In genomic region chr20:31738729-31739549, GRCh38 we compare ENCODE assay signal across 8 cellular contexts. TPM values are rescaled to one million over a fixed set of nuclear protein-coding genes. Genes with fewer than 3 reads are reported as not detected.
A peak's percentile ranks its signal among the peaks of the same experiment; 100 is the strongest.
DNase-seq lines count a peak whose midpoint lies in the region; ATAC-seq and TF ChIP-seq lines count a peak whose summit lies in the region.

Gene TPX2 (plus strand): TSS chr20:31739290. CDS start chr20:31757477, 18,187 bp downstream.

- H3K4me3 ChIP-seq in GM12875 (ENCODE audit: low read depth, low read length) (peak within 1 kb of the TSS; percentile 73), SU-DHL-6 (ENCODE audit: insufficient read depth, low read length, poor library complexity, severe bottlenecking) (peak within 1 kb of the TSS; percentile 92), cardiac muscle cell (peak within 1 kb of the TSS; percentile 47), trophoblast cell (ENCODE audit: low read depth, low read length) (peak within 1 kb of the TSS; percentile 92), upper lobe of right lung (peak within 1 kb of the TSS; percentile 65)

- H2AK5ac ChIP-seq in trophoblast cell (ENCODE audit: low read length), result peak within 1 kb of the TSS; percentile 20

- peak; percentile 96 for ATAC-seq in HG02763 (IDR thresholded peaks at IDR 0.05; ENCODE audit: unreplicated experiment)
- peak; percentile 97 for ATAC-seq in activated naive CD8-positive, alpha-beta T cell treated with anti-CD3 and anti-CD28 coated beads, Interleukin-2, amount 50 U/mL, for 24 hours
- peak; percentile 100 for ATAC-seq in upper lobe of right lung

- H3K4me2 ChIP-seq in SU-DHL-6 (ENCODE audit: low read depth, low read length, poor library complexity, severe bottlenecking), result peak within 1 kb of the TSS; percentile 89
- H3K4me2 ChIP-seq in trophoblast cell (ENCODE audit: low read length), result peak within 1 kb of the TSS; percentile 89

- DNase-seq in NCI-H1417 (lab: John Stamatoyannopoulos, UW), result peak; percentile 97 to 100 (median 98)
- peak; percentile 85 for DNase-seq in activated naive CD8-positive, alpha-beta T cell treated with anti-CD3 and anti-CD28 coated beads, Interleukin-2, amount 50 U/mL, for 24 hours
- peak; percentile 98 for DNase-seq in cardiac muscle cell (ENCODE audit: low read depth in 1 of 2, low spot score in 1 of 2)
- DNase-seq in trophoblast cell, result peak; percentile 98 to 99
- DNase-seq in upper lobe of right lung, result peak; percentile 95

- H3K4ac ChIP-seq in trophoblast cell (ENCODE audit: low read depth, low read length), result peak within 1 kb of the TSS; percentile 85

- H3K23ac ChIP-seq in trophoblast cell (ENCODE audit: low read length), result no peak within 1 kb of the TSS

- no peaks in the 10 kb centered on the region for H3K9me2 ChIP-seq in SU-DHL-6 (replicated peaks; ENCODE audit: insufficient read depth, low read length)

- H3K36me3 ChIP-seq in SU-DHL-6 (ENCODE audit: low read length) (peaks cover 8% of the 10 kb centered on the region; the same call in 1 of the 2 replicates), cardiac muscle cell (no peaks in the 10 kb centered on the region), trophoblast cell (ENCODE audit: control insufficient read depth in 1 of 2, insufficient read depth in 2 of 2, low read length in 2 of 2) (peaks cover 5 to 12% of the 10 kb centered on the region in 2 experiments), upper lobe of right lung (no peaks in the 10 kb centered on the region)

- H3K4me1 ChIP-seq in cardiac muscle cell (ENCODE audit: low read depth) (no peaks in the 10 kb centered on the region), trophoblast cell (ENCODE audit: control insufficient read depth in 1 of 2, insufficient read depth in 2 of 2, low read length in 2 of 2) (peaks cover 2 to 4% of the 10 kb centered on the region in 2 experiments), upper lobe of right lung (no peaks in the 10 kb centered on the region)

- peaks cover 10% of the 10 kb centered on the region for H3K79me1 ChIP-seq in trophoblast cell (ENCODE audit: low read length)

- H4K20me1 ChIP-seq in SU-DHL-6 (ENCODE audit: low read depth, low read length), result peaks cover 5% of the 10 kb centered on the region; the same call in 1 of the 2 replicates

- peak within 1 kb of the TSS; percentile 88 for H2BK120ac ChIP-seq in trophoblast cell (ENCODE audit: insufficient read depth, low read length, poor library complexity)

- TF ChIP-seq CTCF in GM12875 (IDR thresholded peaks at IDR 0.05; ENCODE audit: borderline replicate concordance, insufficient read depth, low read depth, low read length) (peak; percentile 30; the same call in 1 of the 2 replicates), SU-DHL-6 (IDR thresholded peaks at IDR 0.05; ENCODE audit: insufficient read depth, low read length, poor library complexity, severe bottlenecking) (no peak), cardiac muscle cell (IDR thresholded peaks at IDR 0.05; ENCODE audit: low read depth, low read length) (peak; percentile 20), upper lobe of right lung (IDR thresholded peaks at IDR 0.05) (peak; percentile 8)

- H3K27ac Mint-ChIP-seq in activated naive CD8-positive, alpha-beta T cell treated with anti-CD3 and anti-CD28 coated beads, Interleukin-2, amount 50 U/mL, for 24 hours, result no peak within 1 kb of the TSS

- H3K4me1 Mint-ChIP-seq in activated naive CD8-positive, alpha-beta T cell treated with anti-CD3 and anti-CD28 coated beads, Interleukin-2, amount 50 U/mL, for 24 hours, result peaks cover 2% of the 10 kb centered on the region

- no peak within 1 kb of the TSS for H2BK12ac ChIP-seq in trophoblast cell (ENCODE audit: low read length)

- H3K18ac ChIP-seq in trophoblast cell (ENCODE audit: low read length), result peak within 1 kb of the TSS; percentile 98

- peaks cover 10% of the 10 kb centered on the region for H3K36me3 Mint-ChIP-seq in activated naive CD8-positive, alpha-beta T cell treated with anti-CD3 and anti-CD28 coated beads, Interleukin-2, amount 50 U/mL, for 24 hours (ENCODE audit: low read depth)

- H3K79me2 ChIP-seq in SU-DHL-6 (ENCODE audit: insufficient read depth, low read length) (peaks cover 49% of the 10 kb centered on the region), trophoblast cell (ENCODE audit: control insufficient read depth, insufficient read depth, low read length, poor library complexity) (peaks cover 19% of the 10 kb centered on the region)

- intact Hi-C loops in upper lobe of right lung (cut with DNase I), result no loop called here

- peak within 1 kb of the TSS; percentile 95 for H3K14ac ChIP-seq in trophoblast cell (ENCODE audit: low read length)

- H3K9ac ChIP-seq in SU-DHL-6 (ENCODE audit: low read length), result peak within 1 kb of the TSS; percentile 82
- peak within 1 kb of the TSS; percentile 81 for H3K9ac ChIP-seq in trophoblast cell (ENCODE audit: low read length)

- no CpG with 5 or more reads among the region's 54 CpGs for WGBS in trophoblast cell (ENCODE audit: extremely low coverage, insufficient coverage, insufficient read length)

- H3K27me3 Mint-ChIP-seq in activated naive CD8-positive, alpha-beta T cell treated with anti-CD3 and anti-CD28 coated beads, Interleukin-2, amount 50 U/mL, for 24 hours, result no peaks in the 10 kb centered on the region

- no peaks in the 10 kb centered on the region for H3K9me3 Mint-ChIP-seq in activated naive CD8-positive, alpha-beta T cell treated with anti-CD3 and anti-CD28 coated beads, Interleukin-2, amount 50 U/mL, for 24 hours

- peak within 1 kb of the TSS; percentile 97 for H4K12ac ChIP-seq in trophoblast cell (ENCODE audit: low read depth, low read length)

- no peaks in the 10 kb centered on the region for H3F3A ChIP-seq in SU-DHL-6 (ENCODE audit: insufficient read depth)

- H3K9me3 ChIP-seq in SU-DHL-6 (ENCODE audit: insufficient read depth, low read length) (no peaks in the 10 kb centered on the region), cardiac muscle cell (ENCODE audit: low read depth) (no peaks in the 10 kb centered on the region), trophoblast cell (ENCODE audit: insufficient read depth, low read depth, low read length) (no peaks in the 10 kb centered on the region), upper lobe of right lung (no peaks in the 10 kb centered on the region)

- H2BK5ac ChIP-seq in trophoblast cell (ENCODE audit: low read depth, low read length, poor library complexity), result peak within 1 kb of the TSS; percentile 90

- peak within 1 kb of the TSS; percentile 86 for H2AFZ ChIP-seq in SU-DHL-6 (ENCODE audit: low read depth, low read length, severe bottlenecking)
- peak within 1 kb of the TSS; percentile 97 for H2AFZ ChIP-seq in trophoblast cell (ENCODE audit: insufficient read depth, low read length, poor library complexity)

- H3K27ac ChIP-seq in SU-DHL-6 (ENCODE audit: low read depth, low read length), result peak within 1 kb of the TSS; percentile 71
- peak within 1 kb of the TSS; percentile 85 for H3K27ac ChIP-seq in cardiac muscle cell
- H3K27ac ChIP-seq in trophoblast cell (ENCODE audit: low read depth, low read length), result peak within 1 kb of the TSS; percentile 73
- peak within 1 kb of the TSS; percentile 69 for H3K27ac ChIP-seq in upper lobe of right lung

- H4K8ac ChIP-seq in trophoblast cell (ENCODE audit: low read depth, low read length), result peak within 1 kb of the TSS; percentile 94

- peak within 1 kb of the TSS; percentile 94 for H4K91ac ChIP-seq in trophoblast cell (ENCODE audit: low read depth, low read length)

- no peak within 1 kb of the TSS for H3K4me3 Mint-ChIP-seq in activated naive CD8-positive, alpha-beta T cell treated with anti-CD3 and anti-CD28 coated beads, Interleukin-2, amount 50 U/mL, for 24 hours

- H3K27me3 ChIP-seq in SU-DHL-6 (ENCODE audit: low read length) (no peaks in the 10 kb centered on the region), cardiac muscle cell (no peaks in the 10 kb centered on the region), trophoblast cell (ENCODE audit: insufficient read depth, low read length) (no peaks in the 10 kb centered on the region), upper lobe of right lung (no peaks in the 10 kb centered on the region)

RNA-seq across cellular contexts. Expression of gene TPX2, which starts in this region (rescaled TPM):
- total RNA-seq in cardiac muscle cell (15.2 and 120 TPM in 2 replicates), upper lobe of right lung (1.6 TPM)
- 12.3 and 91.0 TPM in 2 replicates for polyA plus RNA-seq in cardiac muscle cell
- 88.5 and 93.7 TPM in 2 replicates for polyA plus RNA-seq in trophoblast cell (2013)

Comparison
In these comparisons a context has a peak if more than half of its experiments do, and no peak if none do; other contexts are left out.
1. Peak in every context shown above with its lines: DNase-seq, ATAC-seq, H3K4me3 ChIP-seq and H3K27ac ChIP-seq.